In genomic region chr12:117143008-117143532, GRCh38 we compare ENCODE assay signal across 10 cellular contexts. TPM values are rescaled to one million over a fixed set of nuclear protein-coding genes. Genes with fewer than 3 reads are reported as not detected.
DNase-seq lines count a peak whose midpoint lies in the region; ATAC-seq lines count a peak whose summit lies in the region.
"Had no signal": no experiment of that assay in that cellular context is flagged by ENCODE, and none has a peak within 500 bp of the region (broad histone marks: within the 10 kb centered on the region; RNA-seq: fewer than 3 reads in every experiment).

No MANE protein-coding gene starts in this region.

- ATAC-seq in GM19351 (IDR thresholded peaks at IDR 0.05; ENCODE audit: unreplicated experiment), result peak; percentile 49
- ATAC-seq in GM21447 (IDR thresholded peaks at IDR 0.05; ENCODE audit: unreplicated experiment), result no peak
- ATAC-seq in HG02885 (IDR thresholded peaks at IDR 0.05; ENCODE audit: poor library complexity, unreplicated experiment), result no peak
- ATAC-seq: HCT116 had no signal

- peak; percentile 19 for DNase-seq in NCI-H128 (lab: John Stamatoyannopoulos, UW; ENCODE audit: unreplicated experiment)
- DNase-seq in amniotic epithelial cell (ENCODE audit: low read depth), result peak; percentile 80
- peak; percentile 74 for DNase-seq in posterior vena cava (ENCODE audit: low spot score)
- no peak for DNase-seq in NCI-H446 (lab: John Stamatoyannopoulos, UW)
- DNase-seq: activated T-cell treated with anti-CD3 and anti-CD28 coated beads, Interleukin-2, amount 50 U/mL, for 1 hour; stimulated activated naive CD4-positive, alpha-beta T cell had no signal

- intact Hi-C loops in posterior vena cava (cut with DNase I), result loop anchor here in 1 of 2 donors (10.0 kb wide), 1 partner anchor 118 kb away; no protein-coding TSS in a partner anchor

RNA-seq across cellular contexts. Expression of gene TESC, which starts 43.9 kb away (rescaled TPM):
- 1 to 10 TPM; 3.0 to 5.8 TPM for total RNA-seq in posterior vena cava

RNA-seq across cellular contexts. Expression of gene FBXO21, which starts 47.2 kb away (rescaled TPM):
- 10 to 100 TPM; 25.8 to 28.4 TPM for total RNA-seq in posterior vena cava

Comparison
In these comparisons a context has a peak if more than half of its experiments do, and no peak if none do; other contexts are left out.
1. DNase-seq: peak in NCI-H128 (single experiment), amniotic epithelial cell (single experiment) and posterior vena cava (single experiment); none in NCI-H446 (0 of 2).